8 cellular contexts compared by ENCODE assay signal in the genomic region with DNA sequence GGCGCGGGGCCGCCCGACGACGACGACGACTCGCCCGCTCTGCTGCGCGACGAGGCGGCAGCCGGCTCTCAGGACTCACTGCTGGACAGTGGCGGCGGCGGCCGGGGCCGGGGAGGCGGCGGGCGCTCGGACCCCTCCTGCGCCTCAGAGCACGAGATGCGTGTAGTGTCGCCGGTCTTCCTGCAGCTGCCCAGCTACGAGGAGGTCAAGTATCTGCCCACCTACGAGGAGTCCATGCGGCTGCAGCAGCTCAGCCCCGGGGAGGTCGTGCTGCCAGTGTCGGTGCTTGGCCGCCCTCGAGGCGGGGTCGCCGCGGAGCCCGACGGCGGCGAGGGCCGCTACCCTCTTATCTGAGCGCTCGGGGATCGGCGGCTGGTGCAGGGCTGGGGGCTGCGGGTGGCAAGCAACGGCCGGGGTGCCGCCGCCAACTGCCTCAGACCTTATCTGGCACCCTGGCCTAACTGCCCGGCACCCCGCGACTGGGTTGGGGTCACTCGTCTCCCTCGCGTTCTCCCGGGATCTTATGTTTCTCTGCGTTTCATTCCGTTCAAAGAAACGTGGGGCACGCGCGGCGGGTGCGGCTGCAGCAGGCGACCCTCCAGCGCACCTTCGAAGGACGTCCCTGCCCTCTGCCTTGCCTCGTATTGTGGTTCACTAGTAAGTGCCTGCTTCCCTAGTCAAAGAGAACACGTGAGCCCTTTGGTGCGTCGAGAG. TPM values are rescaled to one million over a fixed set of nuclear protein-coding genes. Genes with fewer than 3 reads are reported as not detected.
DNase-seq lines count a peak whose midpoint lies in the region; FAIRE-seq and TF ChIP-seq lines count a peak whose summit lies in the region.

No MANE protein-coding gene starts in this region.

- no peak overlapping the region for H4K5ac ChIP-seq in H9 (ENCODE audit: insufficient read length, low read depth, low read length)

- no peak overlapping the region for H3K14ac ChIP-seq in H9 (ENCODE audit: insufficient read depth, low read length)

- H3K4me1 ChIP-seq in H9 (ENCODE audit: insufficient read depth, low read length) (no peaks in the 10 kb centered on the region), kidney (ENCODE audit: control insufficient read depth in 1 of 2, insufficient read depth in 1 of 2, low read depth in 1 of 2, low read length in 2 of 2) (peaks cover 0 to 9% of the 10 kb centered on the region in 2 donors), subcutaneous abdominal adipose tissue (ENCODE audit: control insufficient read depth in 5 of 5, insufficient read depth in 5 of 5, low read length in 5 of 5) (peaks cover 0 to 23% (median 19%) of the 10 kb centered on the region in 5 donors)

- peak; percentile 35 for DNase-seq in SKM-1 treated with dmso at 0.1 percent for 144 hours (lab: John Stamatoyannopoulos, UW; ENCODE audit: unreplicated experiment)
- DNase-seq in SKM-1 (lab: John Stamatoyannopoulos, UW; ENCODE audit: unreplicated experiment): no peak
- DNase-seq in H9: peak; percentile 53
- peak; percentile 78 for DNase-seq in NCI-H146 treated with DMSO at 0.1 percent for 48 hours (lab: John Stamatoyannopoulos, UW; ENCODE audit: unreplicated experiment)
- no peak for DNase-seq in astrocyte of the spinal cord (ENCODE audit: low read depth, low spot score)
- DNase-seq in kidney: peak; percentile 70
- DNase-seq in HTR-8/SVneo (ENCODE audit: insufficient read length, low spot score): no peak

- H3K27ac ChIP-seq in H9 (ENCODE audit: insufficient read length, low read depth, low read length) (no peak overlapping the region), kidney (ENCODE audit: low read depth in 2 of 2, low read length in 2 of 2) (no peak overlapping the region), subcutaneous abdominal adipose tissue (ENCODE audit: low read depth, low read length) (no peak overlapping the region)

- H3K9me3 Mint-ChIP-seq in H9: no peaks in the 10 kb centered on the region

- no peak overlapping the region for H3K56ac ChIP-seq in H9 (ENCODE audit: insufficient read length, low read depth, low read length)

- H3K18ac ChIP-seq in H9 (ENCODE audit: insufficient read length, low read depth, low read length): no peak overlapping the region

- H3K79me2 ChIP-seq in H9 (ENCODE audit: insufficient read depth, low read length): no peaks in the 10 kb centered on the region

- WGBS in H9 (ENCODE audit: extremely low coverage, insufficient read length, low lambda C conversion rate): no CpG with 5 or more reads among the region's 78 CpGs

- H3K9me3 ChIP-seq in H9 (ENCODE audit: control insufficient read depth, low read depth, low read length) (no peaks in the 10 kb centered on the region), kidney (ENCODE audit: control insufficient read depth in 1 of 2, low read length in 2 of 2) (no peaks in the 10 kb centered on the region), subcutaneous abdominal adipose tissue (ENCODE audit: control insufficient read depth in 5 of 5, low read length in 5 of 5) (no peaks in the 10 kb centered on the region)

- no peaks in the 10 kb centered on the region for H3K36me3 Mint-ChIP-seq in H9 (ENCODE audit: insufficient read depth in 1 of 3, low read depth in 3 of 3)

- H3K9ac ChIP-seq in H9 (ENCODE audit: extremely low read depth, insufficient read length, low read length) (no peak overlapping the region), kidney (ENCODE audit: low read length in 2 of 2) (no peak overlapping the region), subcutaneous abdominal adipose tissue (ENCODE audit: low read length in 5 of 5) (peak overlapping the region in 1 of 5 donors; percentile 45)

- no peak overlapping the region for H2BK15ac ChIP-seq in H9 (ENCODE audit: low read depth, low read length)

- peak overlapping the region; percentile 72 for H3K4me2 ChIP-seq in H9 (ENCODE audit: insufficient read depth, insufficient read length, low read length)

- no peak overlapping the region for H2BK5ac ChIP-seq in H9 (ENCODE audit: insufficient read length, low read length)

- no peak overlapping the region for H2AFZ ChIP-seq in H9 (ENCODE audit: low read length)

- no peaks in the 10 kb centered on the region for H3K79me1 ChIP-seq in H9 (ENCODE audit: insufficient read depth, low read depth, low read length, poor library complexity, severe bottlenecking)

- H3K27me3 Mint-ChIP-seq in H9 (ENCODE audit: low read depth): peaks cover 77% of the 10 kb centered on the region

- no peak overlapping the region for H3K23ac ChIP-seq in H9 (ENCODE audit: insufficient read length, low read depth, low read length)

- H3K4me3 Mint-ChIP-seq in H9: peak overlapping the region; percentile 58 to 86

- H3T11ph ChIP-seq in H9 (ENCODE audit: low read length): no peak overlapping the region

- TF ChIP-seq CTCF in H9 (conservative IDR thresholded peaks at IDR 0.05) (no peak; the same call in 2 of the 3 replicates), astrocyte of the spinal cord (IDR thresholded peaks at IDR 0.05; ENCODE audit: low read depth, low read length) (no peak), kidney (IDR thresholded peaks at IDR 0.05; ENCODE audit: borderline replicate concordance, extremely low read depth, insufficient read depth) (no peak)

- in situ Hi-C loops in astrocyte of the spinal cord (cut with HindIII; ENCODE audit: low sequenced_read_pairs): no loop called here

- H2BK120ac ChIP-seq in H9 (ENCODE audit: low read depth, low read length, poor library complexity, severe bottlenecking): no peak overlapping the region

- no peak overlapping the region for H3K4ac ChIP-seq in H9 (ENCODE audit: low read depth, low read length)

- intact Hi-C loops in kidney (cut with DNase I): no loop called here

- H4K8ac ChIP-seq in H9 (replicated peaks; ENCODE audit: insufficient read length, low read depth, low read length): no peak overlapping the region

- H4K91ac ChIP-seq in H9 (ENCODE audit: insufficient read length, low read depth, low read length): no peak overlapping the region

- peaks cover 16 to 17% of the 10 kb centered on the region in 2 experiments for H3K4me1 Mint-ChIP-seq in H9

- H3K4me3 ChIP-seq in astrocyte of the spinal cord (ENCODE audit: low read depth, low read length) (peak overlapping the region; percentile 24), kidney (ENCODE audit: low read length in 2 of 2) (peak overlapping the region in 1 of 2 donors; percentile 21), subcutaneous abdominal adipose tissue (ENCODE audit: low read depth in 1 of 5, low read length in 5 of 5) (peak overlapping the region; percentile 51 to 87 (median 68))

- H3K36me3 ChIP-seq in kidney (ENCODE audit: control insufficient read depth in 1 of 2, insufficient read depth in 2 of 2, low read length in 2 of 2) (no peaks in the 10 kb centered on the region), subcutaneous abdominal adipose tissue (ENCODE audit: control insufficient read depth in 5 of 5, insufficient read depth in 5 of 5, low read length in 5 of 5) (no peaks in the 10 kb centered on the region)

- peaks cover 18% of the 10 kb centered on the region for H3K23me2 ChIP-seq in H9 (ENCODE audit: insufficient read length, low read depth, low read length, poor library complexity, severe bottlenecking)

- no peak overlapping the region for H3K27ac Mint-ChIP-seq in H9

- H4K20me1 ChIP-seq in H9 (ENCODE audit: control insufficient read depth, insufficient read depth, insufficient read length): no peaks in the 10 kb centered on the region

- H3K27me3 ChIP-seq in H9 (ENCODE audit: insufficient read depth, low read length) (peaks cover 28% of the 10 kb centered on the region), subcutaneous abdominal adipose tissue (ENCODE audit: control insufficient read depth in 5 of 5, insufficient read depth in 4 of 5, low read length in 5 of 5) (peaks cover 0 to 17% (median 15%) of the 10 kb centered on the region in 5 donors)

- H2BK12ac ChIP-seq in H9 (ENCODE audit: insufficient read length, low read depth, low read length): no peak overlapping the region

- no peak overlapping the region for H2AK5ac ChIP-seq in H9 (ENCODE audit: insufficient read length, low read length)

- FAIRE-seq in kidney (lab: Jason Lieb, UNC) (no peak), HTR-8/SVneo (lab: Jason Lieb, UNC) (no peak)

- H2BK20ac ChIP-seq in H9 (ENCODE audit: low read depth, low read length, poor library complexity, severe bottlenecking): no peak overlapping the region

RNA-seq across cellular contexts. Expression of gene C3orf80, which starts 1.0 kb away (rescaled TPM):
- 0.13 and 0.15 TPM in 2 replicates for total RNA-seq in H9 (2021)
- total RNA-seq in kidney: 0.63 TPM
- 0.13 TPM for polyA plus RNA-seq in kidney (ENCODE audit: insufficient read depth, low read depth, low replicate concordance)

Comparison
In these comparisons a context has a peak if more than half of its experiments do, and no peak if none do; other contexts are left out.
1. DNase-seq: peak in SKM-1 treated with dmso at 0.1 percent for 144 hours (single experiment), H9 (single experiment), NCI-H146 treated with DMSO at 0.1 percent for 48 hours (single experiment) and kidney (single experiment); none in SKM-1 (single experiment), astrocyte of the spinal cord (single experiment) and HTR-8/SVneo (single experiment).